1 cellular context compared by ENCODE assay signal in genomic region chr1:21550097-21550496, GRCh38.
A peak's percentile ranks its signal among the peaks of the same experiment; 100 is the strongest.
TF ChIP-seq lines count a peak whose summit lies in the region.

No MANE protein-coding gene starts in this region.

TF ChIP-seq in Ishikawa, 13 proteins besides CTCF, POLR2A, EP300 and RAD21 (continued from another document):
- peak; percentile 18; the same call in 1 of the 2 replicates for TF ChIP-seq REST (IDR thresholded peaks at IDR 0.05; ENCODE audit: low read depth)
